1 cellular context compared by ENCODE assay signal in genomic region chr2:24883946-24884345, GRCh38.
TF ChIP-seq lines count a peak whose summit lies in the region.

No MANE protein-coding gene starts in this region.

TF ChIP-seq in GM12878, 131 proteins besides CTCF, POLR2A, EP300 and RAD21:
- TF ChIP-seq ZNF687 (IDR thresholded peaks at IDR 0.05) = no peak
- TF ChIP-seq ATF3 (IDR thresholded peaks at IDR 0.05; ENCODE audit: borderline replicate concordance, extremely low read depth, low read depth, low read length) = no peak
- TF ChIP-seq SPI1 (IDR thresholded peaks at IDR 0.05; ENCODE audit: borderline replicate concordance, insufficient read depth, low read depth, low read length) = no peak
- TF ChIP-seq KLF5 (IDR thresholded peaks at IDR 0.05; ENCODE audit: partially characterized antibody) = no peak
- TF ChIP-seq ETV6 (conservative IDR thresholded peaks at IDR 0.05 in 1 of 2, IDR thresholded peaks at IDR 0.05 in 1 of 2; ENCODE audit: borderline replicate concordance in 1 of 2, low read depth in 1 of 2) = no peak
- TF ChIP-seq MTA3 (IDR thresholded peaks at IDR 0.05; ENCODE audit: borderline replicate concordance, low read length) = no peak
